10 cellular contexts compared by ENCODE assay signal in the genomic region with DNA sequence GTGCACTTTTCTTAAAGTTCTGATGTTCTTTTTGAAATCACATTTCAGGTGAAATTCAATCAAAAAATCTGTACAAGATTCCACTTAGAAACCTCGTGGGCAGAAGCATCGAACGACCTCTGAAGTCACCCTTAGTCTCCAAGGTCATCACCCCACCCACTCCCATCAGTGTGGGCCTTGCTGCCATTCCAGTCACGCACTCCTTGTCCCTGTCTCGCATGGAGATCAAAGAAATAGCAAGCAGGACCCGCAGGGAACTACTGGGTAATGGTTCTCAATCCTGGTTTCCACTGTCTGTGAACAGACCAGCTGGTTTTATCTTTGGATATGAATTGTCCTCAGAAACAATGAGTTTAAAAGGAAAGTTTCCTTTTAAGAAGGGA. TPM values are rescaled to one million over a fixed set of nuclear protein-coding genes. Genes with fewer than 3 reads are reported as not detected.
DNase-seq lines count a peak whose midpoint lies in the region; ATAC-seq and TF ChIP-seq lines count a peak whose summit lies in the region.
"Had no signal": no experiment of that assay in that cellular context is flagged by ENCODE, and none has a peak within 500 bp of the region (broad histone marks: within the 10 kb centered on the region; RNA-seq: fewer than 3 reads in every experiment).

No MANE protein-coding gene starts in this region.

- H3K9me3 ChIP-seq in right atrium auricular region (no peaks in the 10 kb centered on the region), adrenal gland (replicated peaks in 1 of 3) (no peaks in the 10 kb centered on the region), mucosa of descending colon (no peaks in the 10 kb centered on the region), uterus (no peaks in the 10 kb centered on the region), prostate gland (no peaks in the 10 kb centered on the region)

- H3K27me3 ChIP-seq in right atrium auricular region (no peaks in the 10 kb centered on the region), adrenal gland (no peaks in the 10 kb centered on the region), uterus (no peaks in the 10 kb centered on the region), prostate gland (replicated peaks; ENCODE audit: insufficient read depth) (no peaks in the 10 kb centered on the region)

- H3K4me3 ChIP-seq in right atrium auricular region (no peak overlapping the region), adrenal gland (no peak overlapping the region), mucosa of descending colon (no peak overlapping the region), uterus (no peak overlapping the region), prostate gland (no peak overlapping the region)

- TF ChIP-seq POLR2A in adrenal gland (IDR thresholded peaks at IDR 0.05) (no peak), uterus (IDR thresholded peaks at IDR 0.05) (no peak), prostate gland (IDR thresholded peaks at IDR 0.05) (no peak)

- DNase-seq in right atrium auricular region (ENCODE audit: low spot score) (no peak), Right ventricle myocardium superior (no peak), adrenal gland (peak in 4 of 7 donors; percentile 39 to 56 (median 50)), mucosa of descending colon (no peak), uterus (no peak), NCI-H526 (lab: John Stamatoyannopoulos, UW) (no peak), prostate gland (ENCODE audit: low spot score) (no peak)
- DNase-seq: dermis blood vessel endothelial cell, NCI-H524 had no signal

- ATAC-seq in Right ventricle myocardium superior (ENCODE audit: poor library complexity) (no peak), mucosa of descending colon (peak; percentile 4), HG02840 (IDR thresholded peaks at IDR 0.05; ENCODE audit: low FRiP score, unreplicated experiment) (no peak)

- H3K36me3 ChIP-seq in right atrium auricular region (peaks cover 4% of the 10 kb centered on the region), adrenal gland (replicated peaks in 1 of 2) (peaks cover 0 to 4% of the 10 kb centered on the region in 2 donors), mucosa of descending colon (ENCODE audit: low read depth) (no peaks in the 10 kb centered on the region), uterus (no peaks in the 10 kb centered on the region), prostate gland (no peaks in the 10 kb centered on the region)

- H3K27ac ChIP-seq in right atrium auricular region (peak overlapping the region; percentile 4 to 11), adrenal gland (peak overlapping the region; percentile 15 to 86 (median 79)), uterus (peak overlapping the region; percentile 72 to 74), prostate gland (no peak overlapping the region)

- intact Hi-C loops in Right ventricle myocardium superior (cut with DNase I) (no loop called here), adrenal gland (cut with DNase I) (no loop called here), mucosa of descending colon (cut with DNase I, micrococcal nuclease) (no loop called here), uterus (cut with DNase I; ENCODE audit: low total_unique reads) (no loop called here), prostate gland (cut with DNase I) (no loop called here)

- TF ChIP-seq CTCF in right atrium auricular region (IDR thresholded peaks at IDR 0.05) = no peak
- no peak for TF ChIP-seq CTCF in adrenal gland (IDR thresholded peaks at IDR 0.05)
- no peak for TF ChIP-seq CTCF in mucosa of descending colon (IDR thresholded peaks at IDR 0.05)
- no peak for TF ChIP-seq CTCF in uterus (IDR thresholded peaks at IDR 0.05)
- TF ChIP-seq CTCF in prostate gland (IDR thresholded peaks at IDR 0.05) = no peak

- H3K4me1 ChIP-seq in right atrium auricular region (no peaks in the 10 kb centered on the region), adrenal gland (replicated peaks in 1 of 2) (peaks cover 12 to 23% of the 10 kb centered on the region in 2 donors), mucosa of descending colon (ENCODE audit: low read depth) (peaks cover 20% of the 10 kb centered on the region), uterus (no peaks in the 10 kb centered on the region), prostate gland (replicated peaks) (no peaks in the 10 kb centered on the region)

- WGBS in adrenal gland, 4 donors = 22 to 46% (median 42%) methylated on average over 6 of the region's 6 CpGs
- 46% methylated on average over 6 of the region's 6 CpGs for WGBS in prostate gland

RNA-seq across cellular contexts. Expression of a gene that starts 8.1 kb away (rescaled TPM):
- total RNA-seq in right atrium auricular region (10 to 100 TPM; 19.2 to 19.8 TPM), Right ventricle myocardium superior (16.6 TPM), adrenal gland (100 to 1,000 TPM in 1 of 8 donors, 10 to 100 TPM in 7; 35.2 to 121 (median 68.6) TPM), mucosa of descending colon (10 to 100 TPM; 17.3 to 60.1 (median 23.0) TPM), uterus (10 to 100 TPM in 2 of 4 donors, 1 to 10 TPM in 2; 1.8 to 45.1 (median 10.5) TPM), prostate gland (10 to 100 TPM; 29.3 to 69.3 TPM)
- 10 to 100 TPM; 17.1 to 66.6 (median 54.1) TPM for polyA plus RNA-seq in adrenal gland

RNA-seq across cellular contexts. Expression of a gene that starts 35.3 kb away (rescaled TPM):
- total RNA-seq in right atrium auricular region (1 to 10 TPM; 5.7 TPM), Right ventricle myocardium superior (5.8 TPM), adrenal gland (10 to 100 TPM in 7 of 8 donors, 1 to 10 TPM in 1; 9.6 to 16.5 (median 12.0) TPM), mucosa of descending colon (10 to 100 TPM in 1 of 3 donors, 1 to 10 TPM in 2; 5.1 to 13.6 (median 5.7) TPM), uterus (10 to 100 TPM in 3 of 4 donors, 1 to 10 TPM in 1; 3.8 to 14.1 (median 13.4) TPM), prostate gland (10 to 100 TPM; 14.3 to 14.5 TPM)
- 1 to 10 TPM; 5.5 to 7.5 (median 6.8) TPM for polyA plus RNA-seq in adrenal gland

Comparison
In these comparisons a context has a peak if more than half of its experiments do, and no peak if none do; other contexts are left out.
1. DNase-seq: peak in adrenal gland (4 of 7); none in right atrium auricular region (single experiment), Right ventricle myocardium superior (single experiment), mucosa of descending colon (0 of 3), uterus (0 of 2), NCI-H526 (0 of 2) and prostate gland (single experiment).
2. H3K27ac ChIP-seq: peak in right atrium auricular region (2 of 2), adrenal gland (5 of 5) and uterus (2 of 2); none in prostate gland (0 of 2).